In genomic region chr19:5985098-5985783, GRCh38 we compare ENCODE assay signal across 12 cellular contexts. TPM values are rescaled to one million over a fixed set of nuclear protein-coding genes. Genes with fewer than 3 reads are reported as not detected.
DNase-seq lines count a peak whose midpoint lies in the region; ATAC-seq and TF ChIP-seq lines count a peak whose summit lies in the region.
"Had no signal": no experiment of that assay in that cellular context is flagged by ENCODE, and none has a peak within 500 bp of the region (broad histone marks: within the 10 kb centered on the region; RNA-seq: fewer than 3 reads in every experiment).

No MANE protein-coding gene starts in this region.

- H3K9me3 Mint-ChIP-seq in activated CD4-positive, alpha-beta T cell treated with anti-CD3 and anti-CD28 coated beads for 36 hours (ENCODE audit: low read depth), result no peaks in the 10 kb centered on the region
- H3K9me3 Mint-ChIP-seq in WTC11, result no peaks in the 10 kb centered on the region

- no peak overlapping the region for H3K4me3 ChIP-seq in foreskin fibroblast (ENCODE audit: low read depth in 1 of 2, low read length in 2 of 2)
- H3K4me3 ChIP-seq in thyroid gland (replicated peaks in 1 of 3), result no peak overlapping the region
- H3K4me3 ChIP-seq in heart right ventricle, result no peak overlapping the region

- peaks cover 34% of the 10 kb centered on the region for H3K4me1 Mint-ChIP-seq in activated CD4-positive, alpha-beta T cell treated with anti-CD3 and anti-CD28 coated beads for 36 hours
- H3K4me1 Mint-ChIP-seq in WTC11, result peaks cover 9% of the 10 kb centered on the region

- peaks cover 2% of the 10 kb centered on the region for H3K36me3 Mint-ChIP-seq in activated CD4-positive, alpha-beta T cell treated with anti-CD3 and anti-CD28 coated beads for 36 hours (ENCODE audit: low read depth)
- no peaks in the 10 kb centered on the region for H3K36me3 Mint-ChIP-seq in WTC11

- H3K27me3 ChIP-seq in thyroid gland (no peaks in the 10 kb centered on the region), heart right ventricle (no peaks in the 10 kb centered on the region)

- ATAC-seq in activated CD4-positive, alpha-beta T cell treated with anti-CD3 and anti-CD28 coated beads for 36 hours, result peak; percentile 21
- ATAC-seq in WTC11 (no peak), heart right ventricle (no peak), GM21360 (IDR thresholded peaks at IDR 0.05; ENCODE audit: unreplicated experiment) (no peak)

- 70 to 73% methylated on average over 12 of the region's 12 CpGs for WGBS in thyroid gland, 2 donors
- WGBS in heart right ventricle, 2 donors, result 77 to 83% methylated on average over 12 of the region's 12 CpGs

- intact Hi-C loops in activated CD4-positive, alpha-beta T cell treated with anti-CD3 and anti-CD28 coated beads for 36 hours (cut with DNase I, micrococcal nuclease), result loop anchor here in 1 of 2 experiments (5.0 kb wide), 1 partner anchor 142 kb away; no protein-coding TSS in a partner anchor
- intact Hi-C loops in thyroid gland (cut with DNase I), result loop anchor here (5.0 kb wide), 1 partner anchor 37 kb away; no protein-coding TSS in a partner anchor
- intact Hi-C loops in heart right ventricle (cut with DNase I), result loop anchor here in 4 of 10 donors (5.0 to 10.0 kb wide), 3 partner anchors 37 to 140 kb away; no protein-coding TSS in a partner anchor

- no peaks in the 10 kb centered on the region for H3K27me3 Mint-ChIP-seq in activated CD4-positive, alpha-beta T cell treated with anti-CD3 and anti-CD28 coated beads for 36 hours
- peaks cover 4% of the 10 kb centered on the region for H3K27me3 Mint-ChIP-seq in WTC11 (ENCODE audit: low read depth)

- DNase-seq in activated CD4-positive, alpha-beta T cell treated with anti-CD3 and anti-CD28 coated beads for 36 hours, result no peak
- DNase-seq in activated CD4-positive, alpha-beta T cell treated with anti-CD3 and anti-CD28 coated beads, Interleukin-2, amount 50 U/mL, for 4 hours, result no peak
- no peak for DNase-seq in WTC11 (ENCODE audit: low spot score)
- peak; percentile 24 to 65 for DNase-seq in foreskin fibroblast
- peak; percentile 76 to 82 for DNase-seq in thyroid gland
- DNase-seq in stimulated activated CD4-positive, alpha-beta T cell treated with anti-CD3 and anti-CD28 coated beads, Interleukin-2, amount 100 ng/mL, for 24 hours, result no peak
- no peak for DNase-seq in heart right ventricle
- DNase-seq: 8988T, GDM1, SIG-M5 had no signal

- no peaks in the 10 kb centered on the region for H3K36me3 ChIP-seq in thyroid gland
- H3K36me3 ChIP-seq in heart right ventricle, result no peaks in the 10 kb centered on the region

- H3K27ac ChIP-seq in thyroid gland (peak overlapping the region; percentile 91 to 96 (median 94)), heart right ventricle (no peak overlapping the region)
- H3K27ac ChIP-seq: KMS-11 had no signal

- H3K9me3 ChIP-seq in thyroid gland (no peaks in the 10 kb centered on the region), heart right ventricle (no peaks in the 10 kb centered on the region)

- H3K4me1 ChIP-seq in thyroid gland, result peaks cover 10 to 34% of the 10 kb centered on the region in 2 donors
- H3K4me1 ChIP-seq in heart right ventricle, result peaks cover 0 to 27% (median 8%) of the 10 kb centered on the region in 9 donors

- CTCF ChIA-PET in activated CD4-positive, alpha-beta T cell treated with anti-CD3 and anti-CD28 coated beads for 36 hours (lab: Charles Lee), result interaction anchor here (1.1 to 4.9 kb wide), 5 partner anchors 17 to 141 kb away, joined by 3 to 34 read pairs (median 6); no protein-coding TSS in a partner anchor
- CTCF ChIA-PET in WTC11 (lab: Charles Lee), result interaction anchor here (1.1 to 2.8 kb wide), 4 partner anchors 17 to 140 kb away, joined by 3 to 38 read pairs (median 12); no protein-coding TSS in a partner anchor

- TF ChIP-seq CTCF in WTC11 (IDR thresholded peaks at IDR 0.05) (no peak), foreskin fibroblast (IDR thresholded peaks at IDR 0.05; ENCODE audit: low read depth, low read length) (no peak), thyroid gland (IDR thresholded peaks at IDR 0.05) (no peak), heart right ventricle (IDR thresholded peaks at IDR 0.05) (no peak)

- POLR2A ChIA-PET in activated CD4-positive, alpha-beta T cell treated with anti-CD3 and anti-CD28 coated beads for 36 hours (lab: Charles Lee), result no interaction called here
- POLR2A ChIA-PET in WTC11 (lab: Charles Lee), result no interaction called here

- H3K27ac Mint-ChIP-seq in activated CD4-positive, alpha-beta T cell treated with anti-CD3 and anti-CD28 coated beads for 36 hours, result no peak overlapping the region
- H3K27ac Mint-ChIP-seq in WTC11, result no peak overlapping the region

- no peak overlapping the region for H3K4me3 Mint-ChIP-seq in activated CD4-positive, alpha-beta T cell treated with anti-CD3 and anti-CD28 coated beads for 36 hours
- H3K4me3 Mint-ChIP-seq in WTC11, result no peak overlapping the region

- peak in 1 of 2 donors; percentile 32 for TF ChIP-seq POLR2A in thyroid gland (IDR thresholded peaks at IDR 0.05)

TF ChIP-seq in WTC11, 78 proteins besides CTCF, POLR2A, EP300 and RAD21:
- peak; percentile 83; the same call in 1 of the 2 replicates for TF ChIP-seq ZNF121 (CRISPR knock-in tag; IDR thresholded peaks at IDR 0.05)
- TF ChIP-seq TEAD1 (CRISPR knock-in tag; IDR thresholded peaks at IDR 0.05), result no peak

RNA-seq across cellular contexts. Expression of gene RANBP3, which starts 7.3 kb away (rescaled TPM):
- 100 to 1,000 TPM in 1 of 2 experiments, 10 to 100 TPM in 1; 85.5 to 103 TPM for total RNA-seq in activated CD4-positive, alpha-beta T cell treated with anti-CD3 and anti-CD28 coated beads for 36 hours
- 74.5 to 76.3 TPM (median 75.6 TPM) in 3 replicates for total RNA-seq in WTC11 (2021)
- total RNA-seq in thyroid gland, result 100 to 1,000 TPM in 1 of 4 donors, 10 to 100 TPM in 3; 57.8 to 148 (median 82.7) TPM
- total RNA-seq in heart right ventricle, result 10 to 100 TPM; 51.4 to 76.1 (median 63.3) TPM
- 10 to 100 TPM; 29.5 to 45.2 TPM for polyA plus RNA-seq in heart right ventricle

Comparison
In these comparisons a context has a peak if more than half of its experiments do, and no peak if none do; other contexts are left out.
1. DNase-seq: peak in foreskin fibroblast (2 of 2) and thyroid gland (2 of 2); none in activated CD4-positive, alpha-beta T cell treated with anti-CD3 and anti-CD28 coated beads for 36 hours (single experiment), activated CD4-positive, alpha-beta T cell treated with anti-CD3 and anti-CD28 coated beads, Interleukin-2, amount 50 U/mL, for 4 hours (0 of 2), WTC11 (single experiment), stimulated activated CD4-positive, alpha-beta T cell treated with anti-CD3 and anti-CD28 coated beads, Interleukin-2, amount 100 ng/mL, for 24 hours (0 of 2) and heart right ventricle (0 of 2).
2. H3K27ac ChIP-seq: peak in thyroid gland (3 of 3); none in heart right ventricle (0 of 10).